Comparison of ENCODE assay signal across 9 cellular contexts in the genomic region with DNA sequence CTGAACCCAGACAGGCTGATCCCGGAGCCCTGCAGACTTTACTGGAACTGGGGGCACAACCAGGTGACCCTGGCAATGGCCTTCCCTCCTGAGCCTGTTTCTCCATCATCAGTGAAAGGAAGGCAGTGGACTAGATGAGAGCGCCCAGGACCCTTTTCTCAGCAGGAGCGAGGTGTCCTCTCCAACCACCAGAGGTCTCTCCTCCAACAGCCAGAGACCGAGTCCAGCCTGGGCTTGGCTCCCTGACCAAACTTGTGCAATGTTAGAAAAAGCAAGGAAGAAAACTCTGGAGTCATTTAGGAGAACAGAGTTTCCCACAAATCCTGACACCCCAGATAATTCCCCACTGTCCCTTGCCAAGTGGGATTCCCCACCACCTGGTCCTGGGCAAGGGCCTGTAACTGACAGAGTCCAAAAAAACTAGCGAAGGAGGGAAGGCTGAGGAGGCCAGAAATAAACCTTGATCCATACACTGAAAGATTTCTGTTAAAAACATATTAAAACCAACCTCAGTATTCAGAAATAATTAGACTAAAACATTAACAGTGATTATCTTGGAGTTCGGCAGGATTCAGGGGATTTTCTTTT. TPM values are rescaled to one million over a fixed set of nuclear protein-coding genes. Genes with fewer than 3 reads are reported as not detected.
DNase-seq lines count a peak whose midpoint lies in the region; ATAC-seq, FAIRE-seq and TF ChIP-seq lines count a peak whose summit lies in the region.
"Had no signal": no experiment of that assay in that cellular context is flagged by ENCODE, and none has a peak within 500 bp of the region (broad histone marks: within the 10 kb centered on the region; RNA-seq: fewer than 3 reads in every experiment).

No MANE protein-coding gene starts in this region.

- H3K36me3 ChIP-seq in MG63 = no peaks in the 10 kb centered on the region
- no peaks in the 10 kb centered on the region for H3K36me3 ChIP-seq in astrocyte (ENCODE audit: insufficient read depth, low read length)
- H3K36me3 ChIP-seq in hepatocyte (replicated peaks; ENCODE audit: insufficient read depth, low read depth) = no peaks in the 10 kb centered on the region
- no peaks in the 10 kb centered on the region for H3K36me3 ChIP-seq in smooth muscle cell (ENCODE audit: low read depth)

- no peaks in the 10 kb centered on the region for H3K9me2 ChIP-seq in hepatocyte (replicated peaks; ENCODE audit: insufficient read depth)

- H3K4me1 ChIP-seq in astrocyte (ENCODE audit: insufficient read depth, low read length) = no peaks in the 10 kb centered on the region
- H3K4me1 ChIP-seq in hepatocyte (ENCODE audit: insufficient read depth) = no peaks in the 10 kb centered on the region
- no peaks in the 10 kb centered on the region for H3K4me1 ChIP-seq in smooth muscle cell (ENCODE audit: low read depth)

- CTCF ChIA-PET in T-cell (lab: Charles Lee) = no interaction called here

- peak overlapping the region; percentile 81 for H3K27ac Mint-ChIP-seq in astrocyte (ENCODE audit: unreplicated experiment)
- H3K27ac Mint-ChIP-seq in T-cell = no peak overlapping the region
- H3K27ac Mint-ChIP-seq: activated naive CD8-positive, alpha-beta T cell treated with anti-CD3 and anti-CD28 coated beads, Interleukin-2, amount 10 ng/mL, durations not matched to agents 7 days and 5 days had no signal

- POLR2A ChIA-PET in T-cell (lab: Charles Lee) = no interaction called here

- H3K79me2 ChIP-seq in astrocyte (ENCODE audit: insufficient read depth, low read length) (no peaks in the 10 kb centered on the region), hepatocyte (no peaks in the 10 kb centered on the region), smooth muscle cell (ENCODE audit: low read depth) (no peaks in the 10 kb centered on the region)

- H3K4me3 ChIP-seq in MG63 = no peak overlapping the region
- H3K4me3 ChIP-seq in astrocyte (ENCODE audit: insufficient read depth, low read depth, low read length) = no peak overlapping the region
- H3K4me3 ChIP-seq in hepatocyte = no peak overlapping the region
- no peak overlapping the region for H3K4me3 ChIP-seq in smooth muscle cell

- H4K20me1 ChIP-seq in astrocyte (ENCODE audit: insufficient read depth, low read length) = no peaks in the 10 kb centered on the region
- H4K20me1 ChIP-seq in hepatocyte (ENCODE audit: insufficient read depth, poor library complexity, severe bottlenecking) = no peaks in the 10 kb centered on the region
- no peaks in the 10 kb centered on the region for H4K20me1 ChIP-seq in smooth muscle cell (ENCODE audit: low read depth)

- H3K9me3 Mint-ChIP-seq in astrocyte (ENCODE audit: unreplicated experiment) = no peaks in the 10 kb centered on the region
- no peaks in the 10 kb centered on the region for H3K9me3 Mint-ChIP-seq in T-cell
- H3K9me3 Mint-ChIP-seq: activated naive CD8-positive, alpha-beta T cell treated with anti-CD3 and anti-CD28 coated beads, Interleukin-2, amount 10 ng/mL, durations not matched to agents 7 days and 5 days had no signal

- peaks cover 3% of the 10 kb centered on the region for H3K4me1 Mint-ChIP-seq in astrocyte (ENCODE audit: low read depth, unreplicated experiment)
- peaks cover 0 to 2% (median 0%) of the 10 kb centered on the region in 3 donors for H3K4me1 Mint-ChIP-seq in T-cell

- H3K27me3 Mint-ChIP-seq in astrocyte (ENCODE audit: low read depth, unreplicated experiment) (peaks cover 4% of the 10 kb centered on the region), T-cell (no peaks in the 10 kb centered on the region)
- H3K27me3 Mint-ChIP-seq: activated naive CD8-positive, alpha-beta T cell treated with anti-CD3 and anti-CD28 coated beads, Interleukin-2, amount 10 ng/mL, durations not matched to agents 7 days and 5 days had no signal

- no peaks in the 10 kb centered on the region for H3K9me3 ChIP-seq in MG63
- no peaks in the 10 kb centered on the region for H3K9me3 ChIP-seq in astrocyte (ENCODE audit: insufficient read depth, low read depth, low read length)
- no peaks in the 10 kb centered on the region for H3K9me3 ChIP-seq in hepatocyte (ENCODE audit: low read depth)
- H3K9me3 ChIP-seq in smooth muscle cell (replicated peaks; ENCODE audit: low read depth) = no peaks in the 10 kb centered on the region

- peak; percentile 89 for FAIRE-seq in astrocyte (lab: Jason Lieb, UNC)

- H2AFZ ChIP-seq in astrocyte (ENCODE audit: low read depth, low read length) (no peak overlapping the region), hepatocyte (no peak overlapping the region), smooth muscle cell (ENCODE audit: low read depth) (no peak overlapping the region)

- H3K27ac ChIP-seq in astrocyte (ENCODE audit: low read depth, low read length) (no peak overlapping the region), hepatocyte (no peak overlapping the region), smooth muscle cell (ENCODE audit: low read depth) (no peak overlapping the region)

- no peaks in the 10 kb centered on the region for H3F3A ChIP-seq in smooth muscle cell (ENCODE audit: low read depth)

- H3K4me3 Mint-ChIP-seq in astrocyte (ENCODE audit: unreplicated experiment) = no peak overlapping the region
- no peak overlapping the region for H3K4me3 Mint-ChIP-seq in T-cell
- H3K4me3 Mint-ChIP-seq: activated naive CD8-positive, alpha-beta T cell treated with anti-CD3 and anti-CD28 coated beads, Interleukin-2, amount 10 ng/mL, durations not matched to agents 7 days and 5 days had no signal

- DNase-seq in NCI-H2196 (lab: John Stamatoyannopoulos, UW; ENCODE audit: unreplicated experiment) (peak; percentile 64), NCI-H2196 treated with DMSO at 0.1 percent for 48 hours (lab: John Stamatoyannopoulos, UW; ENCODE audit: unreplicated experiment) (no peak), MG63 (peak; percentile 58), astrocyte (ENCODE audit: low read depth) (peak; percentile 45), hepatocyte (ENCODE audit: low spot score) (peak; percentile 87), smooth muscle cell (lab: John Stamatoyannopoulos, UW; ENCODE audit: unreplicated experiment) (peak; percentile 9), T-cell (no peak)
- DNase-seq: activated naive CD8-positive, alpha-beta T cell treated with anti-CD3 and anti-CD28 coated beads, Interleukin-2, amount 10 ng/mL, durations not matched to agents 7 days and 5 days had no signal

- TF ChIP-seq CTCF in astrocyte (IDR thresholded peaks at IDR 0.05; ENCODE audit: insufficient read depth, low read depth, low read length) = peak; percentile 62
- peak; percentile 85 for TF ChIP-seq CTCF in hepatocyte (IDR thresholded peaks at IDR 0.05; ENCODE audit: poor library complexity)
- peak; percentile 64 for TF ChIP-seq CTCF in smooth muscle cell (IDR thresholded peaks at IDR 0.05; ENCODE audit: borderline replicate concordance, insufficient read depth, poor library complexity, severe bottlenecking)

- H3K9ac ChIP-seq in astrocyte (ENCODE audit: low read length) (no peak overlapping the region), smooth muscle cell (ENCODE audit: low read depth) (no peak overlapping the region)

- H3K27me3 ChIP-seq in MG63 (no peaks in the 10 kb centered on the region), astrocyte (ENCODE audit: insufficient read depth, low read length) (no peaks in the 10 kb centered on the region), hepatocyte (no peaks in the 10 kb centered on the region), smooth muscle cell (ENCODE audit: low read depth) (no peaks in the 10 kb centered on the region)

- H3K36me3 Mint-ChIP-seq in astrocyte (ENCODE audit: low read depth, unreplicated experiment) = no peaks in the 10 kb centered on the region
- H3K36me3 Mint-ChIP-seq in T-cell = no peaks in the 10 kb centered on the region
- H3K36me3 Mint-ChIP-seq: activated naive CD8-positive, alpha-beta T cell treated with anti-CD3 and anti-CD28 coated beads, Interleukin-2, amount 10 ng/mL, durations not matched to agents 7 days and 5 days had no signal

- no peak for ATAC-seq in T-cell (replicated peaks in 1 of 4)
- no peak for ATAC-seq in HG03196 (IDR thresholded peaks at IDR 0.05; ENCODE audit: unreplicated experiment)

- H3K4me2 ChIP-seq in astrocyte (ENCODE audit: low read length) (no peak overlapping the region), hepatocyte (no peak overlapping the region), smooth muscle cell (no peak overlapping the region)

- 58% methylated on average over 6 of the region's 6 CpGs for WGBS in hepatocyte (ENCODE audit: low lambda C conversion rate, missing lambda C conversion rate)
- 61% methylated on average over 6 of the region's 6 CpGs for WGBS in smooth muscle cell (ENCODE audit: low lambda C conversion rate)

RNA-seq across cellular contexts. Expression of a gene that starts 9.0 kb away (rescaled TPM):
- total RNA-seq in MG63 (2014; rRNA removed; shearing (Covaris generic); ENCODE audit: low replicate concordance) = 5.4 and 11.3 TPM in 2 replicates
- total RNA-seq in astrocyte = 0.70 and 1.7 TPM in 2 replicates
- total RNA-seq in hepatocyte = 0.57 and 1.2 TPM in 2 replicates
- 0.18 and 1.5 TPM in 2 replicates for polyA plus RNA-seq in hepatocyte
- 0.09 TPM in 1 of 2 replicates, not detected in the other for total RNA-seq in smooth muscle cell
- not detected in 2 replicates for polyA plus RNA-seq in smooth muscle cell
- 10 to 100 TPM in 1 of 5 donors, 1 to 10 TPM in 4; 3.2 to 15.3 (median 6.2) TPM for total RNA-seq in T-cell

RNA-seq across cellular contexts. Expression of a gene that starts 32.4 kb away (rescaled TPM):
- total RNA-seq in MG63 (2014; rRNA removed; shearing (Covaris generic); ENCODE audit: low replicate concordance) = 38.7 and 52.6 TPM in 2 replicates
- total RNA-seq in astrocyte (83.0 and 90.6 TPM in 2 replicates), hepatocyte (68.7 and 69.4 TPM in 2 replicates), smooth muscle cell (45.1 and 46.9 TPM in 2 replicates), T-cell (100 to 1,000 TPM in 3 of 5 donors, 10 to 100 TPM in 2; 88.3 to 128 (median 102) TPM)
- polyA plus RNA-seq in hepatocyte (5.6 and 10.8 TPM in 2 replicates), smooth muscle cell (4.9 and 7.8 TPM in 2 replicates)

RNA-seq across cellular contexts. Expression of a gene that starts 38.1 kb away (rescaled TPM):
- not detected in 2 replicates for total RNA-seq in MG63 (2014; rRNA removed; shearing (Covaris generic); ENCODE audit: low replicate concordance)
- not detected in 2 replicates for total RNA-seq in astrocyte
- not detected in 2 replicates for total RNA-seq in hepatocyte
- 0.50 TPM in 1 of 2 replicates, not detected in the other for polyA plus RNA-seq in hepatocyte
- not detected in 2 replicates for total RNA-seq in smooth muscle cell
- polyA plus RNA-seq in smooth muscle cell = 0.08 and 0.52 TPM in 2 replicates
- under 1 TPM in 2 of 5 donors, not detected in 3; 0.10 to 0.12 TPM for total RNA-seq in T-cell

RNA-seq across cellular contexts. Expression of a gene that starts 41.3 kb away (rescaled TPM):
- 49.2 and 50.6 TPM in 2 replicates for total RNA-seq in MG63 (2014; rRNA removed; shearing (Covaris generic); ENCODE audit: low replicate concordance)
- total RNA-seq in astrocyte = 2.5 and 3.5 TPM in 2 replicates
- 25.0 and 25.2 TPM in 2 replicates for total RNA-seq in hepatocyte
- 31.0 and 33.0 TPM in 2 replicates for polyA plus RNA-seq in hepatocyte
- 15.4 and 17.8 TPM in 2 replicates for total RNA-seq in smooth muscle cell
- polyA plus RNA-seq in smooth muscle cell = 30.6 and 32.2 TPM in 2 replicates
- total RNA-seq in T-cell = under 1 TPM in 2 of 5 donors, not detected in 3; 0.09 to 0.29 TPM

Comparison
In these comparisons a context has a peak if more than half of its experiments do, and no peak if none do; other contexts are left out.
1. DNase-seq: peak in NCI-H2196 (single experiment), MG63 (single experiment), astrocyte (single experiment), hepatocyte (single experiment) and smooth muscle cell (single experiment); none in NCI-H2196 treated with DMSO at 0.1 percent for 48 hours (single experiment) and T-cell (0 of 34).
2. Peak in every context shown above with its lines, with median percentiles within 50 percentile points of each other: CTCF ChIP-seq.